In the genomic region with DNA sequence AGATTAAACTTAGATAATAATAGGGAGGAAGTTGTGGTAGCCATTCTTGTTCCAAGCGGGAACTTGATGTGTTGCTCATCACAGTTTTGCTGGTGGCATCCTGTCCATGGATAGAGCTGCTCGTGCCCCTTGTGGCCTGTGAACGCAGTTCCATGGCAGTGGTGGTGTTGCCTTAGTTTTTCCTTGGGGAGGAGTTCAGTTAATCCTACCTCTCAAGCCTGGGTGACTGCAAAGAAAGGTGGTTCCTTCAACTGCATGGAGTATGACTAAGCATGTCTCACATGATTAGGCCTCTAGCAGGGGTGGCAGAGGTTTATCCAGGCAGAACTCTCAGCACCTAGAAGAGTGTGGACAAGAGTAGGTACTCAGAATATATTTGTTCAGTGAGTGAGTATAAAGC, we compare ENCODE assay signal across 12 cellular contexts.
DNase-seq lines count a peak whose midpoint lies in the region; ATAC-seq, FAIRE-seq and TF ChIP-seq lines count a peak whose summit lies in the region.
"Had no signal": no experiment of that assay in that cellular context is flagged by ENCODE, and none has a peak within 500 bp of the region (broad histone marks: within the 10 kb centered on the region; RNA-seq: fewer than 3 reads in every experiment).

No MANE protein-coding gene starts in this region.

- H3K4me1 ChIP-seq in GM12878 (ENCODE audit: control insufficient read depth, insufficient read depth, low read length) = no peaks in the 10 kb centered on the region

- H4K20me1 ChIP-seq in GM12878 (ENCODE audit: control insufficient read depth, insufficient read depth) = no peaks in the 10 kb centered on the region

- H3K4me2 ChIP-seq in GM12878 (ENCODE audit: control insufficient read depth, insufficient read depth) = no peak overlapping the region

- peak; percentile 55 for ATAC-seq in GM12878
- no peak for ATAC-seq in HG03378 (IDR thresholded peaks at IDR 0.05; ENCODE audit: unreplicated experiment)
- ATAC-seq: HepG2 had no signal

- no peak overlapping the region for H3K27ac Mint-ChIP-seq in T-helper 2 cell treated with Interferon-gamma antibody and Interleukin-4, amounts not matched to agents 5 μg/mL and 100 μg/mL, for 36 hours
- H3K27ac Mint-ChIP-seq: B cell had no signal

- no peaks in the 10 kb centered on the region for H3K27me3 ChIP-seq in HL-60 (ENCODE audit: insufficient read depth, poor library complexity, severe bottlenecking)
- no peaks in the 10 kb centered on the region for H3K27me3 ChIP-seq in GM12878 (replicated peaks in 1 of 2; ENCODE audit: control insufficient read depth in 2 of 2, insufficient read depth in 2 of 2, low read length in 1 of 2)

- TF ChIP-seq CTCF in HL-60 (IDR thresholded peaks at IDR 0.05; ENCODE audit: insufficient read depth, low read length) (no peak), GM12878 (IDR thresholded peaks at IDR 0.05 in 2 of 3, conservative IDR thresholded peaks at IDR 0.05 in 1 of 3; ENCODE audit: control insufficient read depth in 2 of 3, extremely low read depth in 1 of 3, insufficient read depth in 1 of 3, low read depth in 3 of 3, low read length in 3 of 3) (no peak)

- no peak overlapping the region for H3K27ac ChIP-seq in HL-60 (replicated peaks)
- no peak overlapping the region for H3K27ac ChIP-seq in GM12878 (ENCODE audit: control insufficient read depth, insufficient read depth)

- H3K4me1 Mint-ChIP-seq in T-helper 2 cell treated with Interferon-gamma antibody and Interleukin-4, amounts not matched to agents 5 μg/mL and 100 μg/mL, for 36 hours (ENCODE audit: low read depth) = no peaks in the 10 kb centered on the region
- H3K4me1 Mint-ChIP-seq: B cell had no signal

- TF ChIP-seq POLR2A in GM12878 (IDR thresholded peaks at IDR 0.05; ENCODE audit: low read depth, low read length) = no peak

- no peak for FAIRE-seq in GM12878 (lab: Jason Lieb, UNC)
- FAIRE-seq: HepG2 had no signal

- peaks cover 16% of the 10 kb centered on the region for H3K36me3 Mint-ChIP-seq in T-helper 2 cell treated with Interferon-gamma antibody and Interleukin-4, amounts not matched to agents 5 μg/mL and 100 μg/mL, for 36 hours (ENCODE audit: low read depth)

- H2AFZ ChIP-seq in GM12878 (ENCODE audit: control insufficient read depth, low read depth, low read length) = no peak overlapping the region

- H3K4me3 ChIP-seq in HL-60 (replicated peaks; ENCODE audit: insufficient read depth, low read length) (no peak overlapping the region), GM12878 (no peak overlapping the region)

- RAD21 ChIA-PET in GM12878 (lab: Charles Lee; ENCODE audit: unreplicated experiment) = no interaction called here

- WGBS in GM12878 (ENCODE audit: insufficient coverage, insufficient replicate concordance, low lambda C conversion rate, missing lambda C conversion rate) = 86% methylated on average over 3 of the region's 3 CpGs

- no peak for TF ChIP-seq RAD21 in GM12878 (IDR thresholded peaks at IDR 0.05; ENCODE audit: insufficient read depth, low read depth, low read length)

- intact Hi-C loops in GM12878 (cut with micrococcal nuclease; ENCODE audit: unreplicated experiment) = no loop called here

- TF ChIP-seq EP300 in GM12878 (IDR thresholded peaks at IDR 0.05; ENCODE audit: borderline replicate concordance in 1 of 2, control insufficient read depth in 1 of 2, low read depth in 2 of 2, low read length in 2 of 2) = no peak

- H3K9me3 ChIP-seq in GM12878 (replicated peaks; ENCODE audit: control insufficient read depth, insufficient read depth, low read length) = no peaks in the 10 kb centered on the region

- CTCF ChIA-PET in GM12878 (lab: Yijun Ruan, JAX) = interaction anchor here (0.6 to 1.2 kb wide), 2 partner anchors 49 to 235 kb away, joined by 3 read pairs; no protein-coding TSS in a partner anchor

- in situ Hi-C loops in Caki2 (cut with HindIII; ENCODE audit: low pct_unique_long_range_greater_than_20kb, low sequenced_read_pairs) = no loop called here
- in situ Hi-C loops in GM12878 (cut with MboI) = no loop called here

- POLR2A ChIA-PET in GM12878 (lab: Charles Lee) = interaction anchor here (1.3 kb wide), 1 partner anchor 12 kb away, joined by 4 read pairs; no protein-coding TSS in a partner anchor

- no peak overlapping the region for H3K9ac ChIP-seq in GM12878 (ENCODE audit: control insufficient read depth, insufficient read depth, low read length)

- H3K9me3 Mint-ChIP-seq in T-helper 2 cell treated with Interferon-gamma antibody and Interleukin-4, amounts not matched to agents 5 μg/mL and 100 μg/mL, for 36 hours = no peaks in the 10 kb centered on the region

- BruUV-seq in GM12878 (replicated peaks; lab: Mats Ljungman, UMichigan) = no TSS peak

- H3K79me2 ChIP-seq in GM12878 (ENCODE audit: control insufficient read depth, insufficient read depth, low read length) = no peaks in the 10 kb centered on the region

- no peak overlapping the region for H3K4me3 Mint-ChIP-seq in T-helper 2 cell treated with Interferon-gamma antibody and Interleukin-4, amounts not matched to agents 5 μg/mL and 100 μg/mL, for 36 hours
- H3K4me3 Mint-ChIP-seq: B cell had no signal

- DNase-seq in Caki2 (ENCODE audit: low read depth) (peak; percentile 87), HL-60 (ENCODE audit: low read depth in 1 of 2, low spot score in 1 of 2) (peak; percentile 14 to 16), GM12878 (ENCODE audit: low read depth, low spot score) (no peak), islet precursor cell (peak; percentile 65), C1 segment of cervical spinal cord (lab: John Stamatoyannopoulos, UW) (no peak)
- no peak for DNase-seq in stimulated activated naive CD4-positive, alpha-beta T cell (lab: John Stamatoyannopoulos, UW)
- no peak for DNase-seq in T-helper 2 cell treated with Interferon-gamma antibody and Interleukin-4, amounts not matched to agents 5 μg/mL and 100 μg/mL, for 36 hours (ENCODE audit: low spot score)
- DNase-seq: activated CD4-positive, alpha-beta T cell treated with anti-CD3 and anti-CD28 coated beads for 48 hours; activated gamma-delta T cell treated with Interleukin-2 at 50 U/mL for 16 hours had no signal

- no peaks in the 10 kb centered on the region for H3K27me3 Mint-ChIP-seq in T-helper 2 cell treated with Interferon-gamma antibody and Interleukin-4, amounts not matched to agents 5 μg/mL and 100 μg/mL, for 36 hours (ENCODE audit: low read depth)
- H3K27me3 Mint-ChIP-seq: B cell had no signal

- H3K36me3 ChIP-seq in GM12878 (ENCODE audit: control insufficient read depth in 2 of 2, insufficient read depth in 2 of 2, low read length in 1 of 2) = no peaks in the 10 kb centered on the region; a peak in 2 of 4 replicates

- SMC1A ChIA-PET in GM12878 (lab: Charles Lee; ENCODE audit: uncharacterized antibody, unreplicated experiment) = interaction anchor here (1.5 kb wide), 1 partner anchor 9 kb away, joined by 4 read pairs; no protein-coding TSS in a partner anchor

TF ChIP-seq in GM12878, 131 proteins besides CTCF, POLR2A, EP300 and RAD21:
- TF ChIP-seq, protein P1, sequence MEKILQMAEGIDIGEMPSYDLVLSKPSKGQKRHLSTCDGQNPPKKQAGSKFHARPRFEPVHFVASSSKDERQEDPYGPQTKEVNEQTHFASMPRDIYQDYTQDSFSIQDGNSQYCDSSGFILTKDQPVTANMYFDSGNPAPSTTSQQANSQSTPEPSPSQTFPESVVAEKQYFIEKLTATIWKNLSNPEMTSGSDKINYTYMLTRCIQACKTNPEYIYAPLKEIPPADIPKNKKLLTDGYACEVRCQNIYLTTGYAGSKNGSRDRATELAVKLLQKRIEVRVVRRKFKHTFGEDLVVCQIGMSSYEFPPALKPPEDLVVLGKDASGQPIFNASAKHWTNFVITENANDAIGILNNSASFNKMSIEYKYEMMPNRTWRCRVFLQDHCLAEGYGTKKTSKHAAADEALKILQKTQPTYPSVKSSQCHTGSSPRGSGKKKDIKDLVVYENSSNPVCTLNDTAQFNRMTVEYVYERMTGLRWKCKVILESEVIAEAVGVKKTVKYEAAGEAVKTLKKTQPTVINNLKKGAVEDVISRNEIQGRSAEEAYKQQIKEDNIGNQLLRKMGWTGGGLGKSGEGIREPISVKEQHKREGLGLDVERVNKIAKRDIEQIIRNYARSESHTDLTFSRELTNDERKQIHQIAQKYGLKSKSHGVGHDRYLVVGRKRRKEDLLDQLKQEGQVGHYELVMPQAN (conservative IDR thresholded peaks at IDR 0.05) = no peak
- TF ChIP-seq NR2F1 (conservative IDR thresholded peaks at IDR 0.05) = no peak
- TF ChIP-seq, protein P2, sequence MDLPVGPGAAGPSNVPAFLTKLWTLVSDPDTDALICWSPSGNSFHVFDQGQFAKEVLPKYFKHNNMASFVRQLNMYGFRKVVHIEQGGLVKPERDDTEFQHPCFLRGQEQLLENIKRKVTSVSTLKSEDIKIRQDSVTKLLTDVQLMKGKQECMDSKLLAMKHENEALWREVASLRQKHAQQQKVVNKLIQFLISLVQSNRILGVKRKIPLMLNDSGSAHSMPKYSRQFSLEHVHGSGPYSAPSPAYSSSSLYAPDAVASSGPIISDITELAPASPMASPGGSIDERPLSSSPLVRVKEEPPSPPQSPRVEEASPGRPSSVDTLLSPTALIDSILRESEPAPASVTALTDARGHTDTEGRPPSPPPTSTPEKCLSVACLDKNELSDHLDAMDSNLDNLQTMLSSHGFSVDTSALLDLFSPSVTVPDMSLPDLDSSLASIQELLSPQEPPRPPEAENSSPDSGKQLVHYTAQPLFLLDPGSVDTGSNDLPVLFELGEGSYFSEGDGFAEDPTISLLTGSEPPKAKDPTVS (IDR thresholded peaks at IDR 0.05; ENCODE audit: low read depth, low read length) = no peak
- TF ChIP-seq TCF3 (IDR thresholded peaks at IDR 0.05; ENCODE audit: borderline replicate concordance, insufficient read depth, low read depth, low read length) = no peak
- no peak for TF ChIP-seq MYB (IDR thresholded peaks at IDR 0.05; ENCODE audit: borderline replicate concordance, low read depth, low read length)
- no peak for TF ChIP-seq NFIC (IDR thresholded peaks at IDR 0.05; ENCODE audit: low read depth, low read length)
- TF ChIP-seq, protein P3, sequence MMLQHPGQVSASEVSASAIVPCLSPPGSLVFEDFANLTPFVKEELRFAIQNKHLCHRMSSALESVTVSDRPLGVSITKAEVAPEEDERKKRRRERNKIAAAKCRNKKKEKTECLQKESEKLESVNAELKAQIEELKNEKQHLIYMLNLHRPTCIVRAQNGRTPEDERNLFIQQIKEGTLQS (IDR thresholded peaks at IDR 0.05; ENCODE audit: borderline replicate concordance, extremely low read depth, low read depth, low read length) = no peak
- no peak for TF ChIP-seq YY1 (IDR thresholded peaks at IDR 0.05; ENCODE audit: low read depth, low read length)

Comparison
In these comparisons a context has a peak if more than half of its experiments do, and no peak if none do; other contexts are left out.
1. DNase-seq: peak in Caki2 (single experiment), HL-60 (2 of 2) and islet precursor cell (single experiment); none in GM12878 (single experiment), stimulated activated naive CD4-positive, alpha-beta T cell (0 of 6), C1 segment of cervical spinal cord (0 of 14) and T-helper 2 cell treated with Interferon-gamma antibody and Interleukin-4, amounts not matched to agents 5 μg/mL and 100 μg/mL, for 36 hours (single experiment).